ENCODE assay signal across 23 cellular contexts in the genomic region with DNA sequence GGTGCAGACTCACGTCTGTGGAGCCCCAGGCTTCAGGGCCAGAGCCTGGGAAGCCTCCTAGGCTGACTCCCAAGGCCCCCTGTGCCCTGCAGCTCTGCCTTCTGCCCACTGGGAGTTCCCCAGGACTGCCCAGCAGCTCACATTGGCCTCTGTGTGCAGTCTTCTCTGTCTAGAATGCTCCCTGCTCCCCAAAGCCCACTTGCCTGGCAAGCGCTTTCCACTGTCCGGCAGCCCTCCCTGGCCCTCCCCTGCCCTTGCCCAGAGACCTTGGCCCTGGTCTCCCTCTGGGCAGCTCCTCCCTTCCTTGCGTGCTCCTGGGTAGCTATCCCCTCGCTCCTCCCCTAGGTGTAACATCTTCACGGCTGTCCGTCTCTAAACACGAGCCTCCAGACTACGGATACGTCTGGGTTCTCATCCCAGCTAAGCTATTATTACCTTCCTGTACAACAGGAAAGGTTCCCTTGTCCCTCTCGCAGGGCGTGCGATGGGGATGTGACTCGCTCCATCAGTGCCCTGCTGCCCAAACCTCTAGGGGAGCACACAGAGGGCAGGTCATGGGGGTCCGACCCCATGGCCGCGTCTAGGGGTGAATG.
DNase-seq lines count a peak whose midpoint lies in the region; ATAC-seq and TF ChIP-seq lines count a peak whose summit lies in the region.
"Had no signal": no experiment of that assay in that cellular context is flagged by ENCODE, and none has a peak within 500 bp of the region (broad histone marks: within the 10 kb centered on the region; RNA-seq: fewer than 3 reads in every experiment).

No MANE protein-coding gene starts in this region.

- no peaks in the 10 kb centered on the region for H3K27me3 Mint-ChIP-seq in osteocyte (ENCODE audit: unreplicated experiment)
- no peaks in the 10 kb centered on the region for H3K27me3 Mint-ChIP-seq in Calu3 (ENCODE audit: unreplicated experiment)
- peaks cover 2 to 7% of the 10 kb centered on the region in 2 donors for H3K27me3 Mint-ChIP-seq in CD8-positive, alpha-beta memory T cell
- H3K27me3 Mint-ChIP-seq: activated naive CD8-positive, alpha-beta T cell treated with anti-CD3 and anti-CD28 coated beads, Interleukin-2, amount 10 ng/mL, durations not matched to agents 7 days and 5 days had no signal

- CTCF ChIA-PET in Calu3 (lab: Charles Lee): no interaction called here
- CTCF ChIA-PET in HEK293T (lab: Yijun Ruan, JAX): no interaction called here
- CTCF ChIA-PET in CD8-positive, alpha-beta memory T cell (lab: Charles Lee): no interaction called here

- H3K36me3 ChIP-seq in H7 (replicated peaks; ENCODE audit: control insufficient read depth, insufficient read depth, low read length): no peaks in the 10 kb centered on the region
- no peaks in the 10 kb centered on the region for H3K36me3 ChIP-seq in hepatocyte (replicated peaks; ENCODE audit: insufficient read depth, low read depth)
- H3K36me3 ChIP-seq in CD8-positive, alpha-beta memory T cell (ENCODE audit: insufficient read depth, low read length): no peaks in the 10 kb centered on the region
- H3K36me3 ChIP-seq: gastroesophageal sphincter, sigmoid colon, SJCRH30, tibial artery had no signal

- no peaks in the 10 kb centered on the region for H3K36me3 Mint-ChIP-seq in osteocyte (ENCODE audit: unreplicated experiment)
- H3K36me3 Mint-ChIP-seq in Calu3 (ENCODE audit: insufficient read depth, unreplicated experiment): no peaks in the 10 kb centered on the region
- no peaks in the 10 kb centered on the region for H3K36me3 Mint-ChIP-seq in CD8-positive, alpha-beta memory T cell
- H3K36me3 Mint-ChIP-seq: activated naive CD8-positive, alpha-beta T cell treated with anti-CD3 and anti-CD28 coated beads, Interleukin-2, amount 10 ng/mL, durations not matched to agents 7 days and 5 days; stimulated activated naive B cell treated with anti-CD40 and anti-IgM and Interleukin-4, amounts not matched to agents 10 μg/mL and 1 μg/mL and 100 μg/mL, for 72 hours had no signal

- H3K9me3 Mint-ChIP-seq in osteocyte (ENCODE audit: unreplicated experiment): no peaks in the 10 kb centered on the region
- no peaks in the 10 kb centered on the region for H3K9me3 Mint-ChIP-seq in Calu3 (ENCODE audit: low read depth, unreplicated experiment)
- no peaks in the 10 kb centered on the region for H3K9me3 Mint-ChIP-seq in CD8-positive, alpha-beta memory T cell
- H3K9me3 Mint-ChIP-seq: activated naive CD8-positive, alpha-beta T cell treated with anti-CD3 and anti-CD28 coated beads, Interleukin-2, amount 10 ng/mL, durations not matched to agents 7 days and 5 days; dendritic cell treated with granulocyte-macrophage colony-stimulating factor and Interleukin-4, amounts not matched to agents 40 ng/mL and 50 ng/mL, for 4 days; stimulated activated naive B cell treated with anti-CD40 and anti-IgM and Interleukin-4, amounts not matched to agents 10 μg/mL and 1 μg/mL and 100 μg/mL, for 72 hours; T-helper 2 cell treated with Interferon-gamma antibody and Interleukin-4, amounts not matched to agents 5 μg/mL and 100 μg/mL, for 36 hours had no signal

- DNase-seq in H7 (peak; percentile 59), hepatocyte (ENCODE audit: low spot score) (no peak), osteocyte (ENCODE audit: extremely low spot score, unreplicated experiment) (peak; percentile 74), cerebellum (ENCODE audit: low spot score) (no peak), Calu3 (no peak), HEK293T (ENCODE audit: extremely low spot score) (no peak)
- DNase-seq in CD8-positive, alpha-beta memory T cell: no peak
- DNase-seq: activated naive CD8-positive, alpha-beta T cell treated with anti-CD3 and anti-CD28 coated beads, Interleukin-2, amount 10 ng/mL, durations not matched to agents 7 days and 5 days; left cardiac atrium; NCI-H2171; NCI-H69; nucleus accumbens; sigmoid colon; SJCRH30; stimulated activated naive B cell treated with anti-CD40 and anti-IgM and Interleukin-4, amounts not matched to agents 10 μg/mL and 1 μg/mL and 100 μg/mL, for 72 hours had no signal

- H3K4me1 Mint-ChIP-seq in osteocyte (ENCODE audit: unreplicated experiment) (peaks cover 6% of the 10 kb centered on the region), Calu3 (ENCODE audit: low read depth, unreplicated experiment) (no peaks in the 10 kb centered on the region)
- no peaks in the 10 kb centered on the region for H3K4me1 Mint-ChIP-seq in CD8-positive, alpha-beta memory T cell

- no peak overlapping the region for H2AFZ ChIP-seq in hepatocyte

- peaks cover 43% of the 10 kb centered on the region for H3K4me1 ChIP-seq in hepatocyte (ENCODE audit: insufficient read depth)
- H3K4me1 ChIP-seq in CD8-positive, alpha-beta memory T cell (ENCODE audit: insufficient read depth, low read length): no peaks in the 10 kb centered on the region
- H3K4me1 ChIP-seq: body of pancreas, tibial artery had no signal

- H4K20me1 ChIP-seq in hepatocyte (ENCODE audit: insufficient read depth, poor library complexity, severe bottlenecking): no peaks in the 10 kb centered on the region

- peak; percentile 51 for ATAC-seq in SK-N-SH treated with all-trans-retinoic acid at 6 μM for 48 hours
- ATAC-seq: activated CD4-positive, CD25-positive, alpha-beta regulatory T cell treated with anti-CD3 and anti-CD28 coated beads, Interleukin-2, amount 50 U/mL, for 24 hours; body of pancreas; gastroesophageal sphincter; left cardiac atrium; stimulated activated naive B cell treated with anti-CD40 and anti-IgM and Interleukin-4, amounts not matched to agents 10 μg/mL and 1 μg/mL and 100 μg/mL, for 72 hours had no signal

- no peak overlapping the region for H3K27ac ChIP-seq in hepatocyte
- no peak overlapping the region for H3K27ac ChIP-seq in CD8-positive, alpha-beta memory T cell (ENCODE audit: low read depth, low read length)
- H3K27ac ChIP-seq: body of pancreas, epithelial cell of prostate, gastroesophageal sphincter, SJCRH30, tibial artery had no signal

- H3K4me2 ChIP-seq in hepatocyte: no peak overlapping the region

- no peaks in the 10 kb centered on the region for H3K27me3 ChIP-seq in H7 (ENCODE audit: control insufficient read depth, insufficient read depth, low read length)
- H3K27me3 ChIP-seq in hepatocyte: no peaks in the 10 kb centered on the region
- no peaks in the 10 kb centered on the region for H3K27me3 ChIP-seq in CD8-positive, alpha-beta memory T cell (ENCODE audit: insufficient read depth, low read length, poor library complexity, severe bottlenecking)
- H3K27me3 ChIP-seq: body of pancreas, gastroesophageal sphincter, sigmoid colon, SJCRH30 had no signal

- H3K79me2 ChIP-seq in hepatocyte: no peaks in the 10 kb centered on the region

- H3K27ac Mint-ChIP-seq in osteocyte (ENCODE audit: unreplicated experiment) (no peak overlapping the region), Calu3 (ENCODE audit: unreplicated experiment) (no peak overlapping the region)
- no peak overlapping the region for H3K27ac Mint-ChIP-seq in CD8-positive, alpha-beta memory T cell
- H3K27ac Mint-ChIP-seq: activated naive CD8-positive, alpha-beta T cell treated with anti-CD3 and anti-CD28 coated beads, Interleukin-2, amount 10 ng/mL, durations not matched to agents 7 days and 5 days; dendritic cell treated with granulocyte-macrophage colony-stimulating factor and Interleukin-4, amounts not matched to agents 40 ng/mL and 50 ng/mL, for 4 days; stimulated activated naive B cell treated with anti-CD40 and anti-IgM and Interleukin-4, amounts not matched to agents 10 μg/mL and 1 μg/mL and 100 μg/mL, for 72 hours; T-helper 2 cell treated with Interferon-gamma antibody and Interleukin-4, amounts not matched to agents 5 μg/mL and 100 μg/mL, for 36 hours had no signal

- H3K4me3 ChIP-seq in H7 (ENCODE audit: insufficient read depth, low read depth, low read length): no peak overlapping the region
- no peak overlapping the region for H3K4me3 ChIP-seq in hepatocyte
- no peak overlapping the region for H3K4me3 ChIP-seq in CD8-positive, alpha-beta memory T cell (ENCODE audit: low read length)
- H3K4me3 ChIP-seq: body of pancreas, gastroesophageal sphincter, SJCRH30, tibial artery had no signal

- no peaks in the 10 kb centered on the region for H3K9me3 ChIP-seq in hepatocyte (ENCODE audit: low read depth)
- H3K9me3 ChIP-seq in CD8-positive, alpha-beta memory T cell (ENCODE audit: low read length): no peaks in the 10 kb centered on the region
- H3K9me3 ChIP-seq: body of pancreas, gastroesophageal sphincter, sigmoid colon, SJCRH30, tibial artery had no signal

- intact Hi-C loops in Calu3 (cut with micrococcal nuclease; ENCODE audit: unreplicated experiment): no loop called here

- H3K4me3 Mint-ChIP-seq in osteocyte (ENCODE audit: unreplicated experiment) (no peak overlapping the region), Calu3 (ENCODE audit: low read depth, unreplicated experiment) (no peak overlapping the region)
- no peak overlapping the region for H3K4me3 Mint-ChIP-seq in CD8-positive, alpha-beta memory T cell
- H3K4me3 Mint-ChIP-seq: activated naive CD8-positive, alpha-beta T cell treated with anti-CD3 and anti-CD28 coated beads, Interleukin-2, amount 10 ng/mL, durations not matched to agents 7 days and 5 days; dendritic cell treated with granulocyte-macrophage colony-stimulating factor and Interleukin-4, amounts not matched to agents 40 ng/mL and 50 ng/mL, for 4 days; stimulated activated naive B cell treated with anti-CD40 and anti-IgM and Interleukin-4, amounts not matched to agents 10 μg/mL and 1 μg/mL and 100 μg/mL, for 72 hours; T-helper 2 cell treated with Interferon-gamma antibody and Interleukin-4, amounts not matched to agents 5 μg/mL and 100 μg/mL, for 36 hours had no signal

- 94% methylated on average over 17 of the region's 17 CpGs for WGBS in hepatocyte (ENCODE audit: low lambda C conversion rate, missing lambda C conversion rate)

- TF ChIP-seq CTCF in hepatocyte (IDR thresholded peaks at IDR 0.05; ENCODE audit: poor library complexity) (peak; percentile 12), osteocyte (IDR thresholded peaks at IDR 0.05) (no peak), Calu3 (IDR thresholded peaks at IDR 0.05; ENCODE audit: unreplicated experiment) (no peak)

- no peaks in the 10 kb centered on the region for H3K9me2 ChIP-seq in hepatocyte (replicated peaks; ENCODE audit: insufficient read depth)

- BruUV-seq in Calu3 (replicated peaks; lab: Mats Ljungman, UMichigan): no TSS peak

- POLR2A ChIA-PET in HEK293T (lab: Yijun Ruan, JAX): no interaction called here
- POLR2A ChIA-PET in CD8-positive, alpha-beta memory T cell (lab: Charles Lee): no interaction called here

TF ChIP-seq in SK-N-SH treated with all-trans-retinoic acid at 6 μM for 48 hours, 23 proteins besides CTCF, POLR2A, EP300 and RAD21 (continues in another document):
- TF ChIP-seq TCF4 (CRISPR knock-in tag; IDR thresholded peaks at IDR 0.05; ENCODE audit: borderline replicate concordance) (no peak), ARNTL (CRISPR knock-in tag; IDR thresholded peaks at IDR 0.05; ENCODE audit: borderline replicate concordance, low read depth) (no peak), TOX (CRISPR knock-in tag; IDR thresholded peaks at IDR 0.05; ENCODE audit: borderline replicate concordance) (no peak)

TF ChIP-seq in HEK293T, 16 proteins besides CTCF, POLR2A, EP300 and RAD21 (continues in another document):
- TF ChIP-seq FOXK2 (IDR thresholded peaks at IDR 0.05) (no peak), ELF4 (IDR thresholded peaks at IDR 0.05) (no peak), BHLHE40 (IDR thresholded peaks at IDR 0.05; ENCODE audit: borderline replicate concordance) (no peak), CTBP1 (IDR thresholded peaks at IDR 0.05; ENCODE audit: borderline replicate concordance) (no peak), TARDBP (IDR thresholded peaks at IDR 0.05) (no peak)

Comparison
In these comparisons a context has a peak if more than half of its experiments do, and no peak if none do; other contexts are left out.
1. DNase-seq: peak in H7 (single experiment) and osteocyte (single experiment); none in hepatocyte (single experiment), cerebellum (single experiment), Calu3 (single experiment), HEK293T (single experiment) and CD8-positive, alpha-beta memory T cell (0 of 5).